Comparison of ENCODE assay signal across 1 cellular context in the genomic region with DNA sequence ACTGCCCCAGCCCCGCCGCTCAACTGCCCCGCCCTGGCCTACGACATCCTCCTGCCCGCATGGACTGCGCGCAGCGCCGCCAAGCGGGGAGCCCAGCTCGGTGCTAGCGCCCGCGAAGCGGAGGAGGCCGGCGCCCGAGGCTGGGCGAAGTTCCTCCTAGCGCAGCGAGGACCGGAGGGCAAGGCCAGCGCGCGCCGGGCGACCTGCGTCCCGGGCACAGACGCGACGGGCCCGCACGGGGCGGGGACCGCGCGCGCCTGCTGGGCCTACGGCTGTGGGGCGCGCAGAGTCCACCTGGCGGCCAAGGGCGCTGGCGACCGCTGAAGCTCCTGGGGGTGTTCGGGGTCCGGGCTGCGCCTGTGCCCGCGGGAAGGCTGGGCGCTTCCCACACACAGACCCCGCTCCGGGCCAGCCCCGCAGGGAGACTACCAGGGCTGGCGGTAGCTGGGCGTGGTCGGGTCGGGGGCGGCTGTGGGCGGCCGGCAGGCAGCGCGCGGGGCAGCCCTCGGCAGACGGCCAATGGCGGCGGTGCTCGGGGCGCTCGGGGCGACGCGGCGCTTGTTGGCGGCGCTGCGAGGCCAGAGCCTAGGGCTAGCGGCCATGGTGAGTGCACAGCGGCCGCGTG.
TF ChIP-seq lines count a peak whose summit lies in the region.

A gene (plus strand): TSS at position 511 of the 625 bp plus-strand sequence. CDS start 9 bp downstream, at position 520.

TF ChIP-seq in HepG2, 621 proteins besides CTCF, POLR2A, EP300 and RAD21 (continued from another document and continues in another):
- TF ChIP-seq, protein P1, sequence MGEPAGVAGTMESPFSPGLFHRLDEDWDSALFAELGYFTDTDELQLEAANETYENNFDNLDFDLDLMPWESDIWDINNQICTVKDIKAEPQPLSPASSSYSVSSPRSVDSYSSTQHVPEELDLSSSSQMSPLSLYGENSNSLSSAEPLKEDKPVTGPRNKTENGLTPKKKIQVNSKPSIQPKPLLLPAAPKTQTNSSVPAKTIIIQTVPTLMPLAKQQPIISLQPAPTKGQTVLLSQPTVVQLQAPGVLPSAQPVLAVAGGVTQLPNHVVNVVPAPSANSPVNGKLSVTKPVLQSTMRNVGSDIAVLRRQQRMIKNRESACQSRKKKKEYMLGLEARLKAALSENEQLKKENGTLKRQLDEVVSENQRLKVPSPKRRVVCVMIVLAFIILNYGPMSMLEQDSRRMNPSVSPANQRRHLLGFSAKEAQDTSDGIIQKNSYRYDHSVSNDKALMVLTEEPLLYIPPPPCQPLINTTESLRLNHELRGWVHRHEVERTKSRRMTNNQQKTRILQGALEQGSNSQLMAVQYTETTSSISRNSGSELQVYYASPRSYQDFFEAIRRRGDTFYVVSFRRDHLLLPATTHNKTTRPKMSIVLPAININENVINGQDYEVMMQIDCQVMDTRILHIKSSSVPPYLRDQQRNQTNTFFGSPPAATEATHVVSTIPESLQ (CRISPR knock-in tag; conservative IDR thresholded peaks at IDR 0.05): no peak
- no peak for TF ChIP-seq HMG20A (CRISPR knock-in tag; IDR thresholded peaks at IDR 0.05; ENCODE audit: borderline replicate concordance)
- TF ChIP-seq KLF13 (CRISPR knock-in tag; IDR thresholded peaks at IDR 0.05): no peak
- peak; percentile 12; the same call in 1 of the 2 replicates for TF ChIP-seq ZBTB7A (CRISPR knock-in tag; IDR thresholded peaks at IDR 0.05)
- no peak for TF ChIP-seq ZNF264 (CRISPR knock-in tag; IDR thresholded peaks at IDR 0.05)
- TF ChIP-seq ZNF138 (CRISPR knock-in tag; IDR thresholded peaks at IDR 0.05; ENCODE audit: low read depth): peak; percentile 76; the same call in 1 of the 2 replicates
- TF ChIP-seq, protein P2, sequence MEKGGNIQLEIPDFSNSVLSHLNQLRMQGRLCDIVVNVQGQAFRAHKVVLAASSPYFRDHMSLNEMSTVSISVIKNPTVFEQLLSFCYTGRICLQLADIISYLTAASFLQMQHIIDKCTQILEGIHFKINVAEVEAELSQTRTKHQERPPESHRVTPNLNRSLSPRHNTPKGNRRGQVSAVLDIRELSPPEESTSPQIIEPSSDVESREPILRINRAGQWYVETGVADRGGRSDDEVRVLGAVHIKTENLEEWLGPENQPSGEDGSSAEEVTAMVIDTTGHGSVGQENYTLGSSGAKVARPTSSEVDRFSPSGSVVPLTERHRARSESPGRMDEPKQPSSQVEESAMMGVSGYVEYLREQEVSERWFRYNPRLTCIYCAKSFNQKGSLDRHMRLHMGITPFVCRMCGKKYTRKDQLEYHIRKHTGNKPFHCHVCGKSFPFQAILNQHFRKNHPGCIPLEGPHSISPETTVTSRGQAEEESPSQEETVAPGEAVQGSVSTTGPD (CRISPR knock-in tag; IDR thresholded peaks at IDR 0.05): no peak
- peak; percentile 95 for TF ChIP-seq TOPORS (CRISPR knock-in tag; IDR thresholded peaks at IDR 0.05)
- TF ChIP-seq, protein P3, sequence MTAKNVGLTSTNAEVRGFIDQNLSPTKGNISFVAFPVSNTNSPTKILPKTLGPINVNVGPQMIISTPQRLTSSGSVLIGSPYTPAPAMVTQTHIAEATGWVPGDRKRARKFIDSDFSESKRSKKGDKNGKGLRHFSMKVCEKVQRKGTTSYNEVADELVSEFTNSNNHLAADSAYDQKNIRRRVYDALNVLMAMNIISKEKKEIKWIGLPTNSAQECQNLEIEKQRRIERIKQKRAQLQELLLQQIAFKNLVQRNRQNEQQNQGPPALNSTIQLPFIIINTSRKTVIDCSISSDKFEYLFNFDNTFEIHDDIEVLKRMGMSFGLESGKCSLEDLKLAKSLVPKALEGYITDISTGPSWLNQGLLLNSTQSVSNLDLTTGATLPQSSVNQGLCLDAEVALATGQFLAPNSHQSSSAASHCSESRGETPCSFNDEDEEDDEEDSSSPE (CRISPR knock-in tag; IDR thresholded peaks at IDR 0.05): peak; percentile 77
- peak; percentile 75 for TF ChIP-seq GABPB1 (CRISPR knock-in tag; IDR thresholded peaks at IDR 0.05)
- no peak for TF ChIP-seq ZNF83 (CRISPR knock-in tag; IDR thresholded peaks at IDR 0.05; ENCODE audit: borderline replicate concordance)
- TF ChIP-seq, protein P4, sequence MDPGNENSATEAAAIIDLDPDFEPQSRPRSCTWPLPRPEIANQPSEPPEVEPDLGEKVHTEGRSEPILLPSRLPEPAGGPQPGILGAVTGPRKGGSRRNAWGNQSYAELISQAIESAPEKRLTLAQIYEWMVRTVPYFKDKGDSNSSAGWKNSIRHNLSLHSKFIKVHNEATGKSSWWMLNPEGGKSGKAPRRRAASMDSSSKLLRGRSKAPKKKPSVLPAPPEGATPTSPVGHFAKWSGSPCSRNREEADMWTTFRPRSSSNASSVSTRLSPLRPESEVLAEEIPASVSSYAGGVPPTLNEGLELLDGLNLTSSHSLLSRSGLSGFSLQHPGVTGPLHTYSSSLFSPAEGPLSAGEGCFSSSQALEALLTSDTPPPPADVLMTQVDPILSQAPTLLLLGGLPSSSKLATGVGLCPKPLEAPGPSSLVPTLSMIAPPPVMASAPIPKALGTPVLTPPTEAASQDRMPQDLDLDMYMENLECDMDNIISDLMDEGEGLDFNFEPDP (CRISPR knock-in tag; conservative IDR thresholded peaks at IDR 0.05): no peak
- peak; percentile 89; the same call in 1 of the 2 replicates for TF ChIP-seq KDM3A (CRISPR knock-in tag; IDR thresholded peaks at IDR 0.05; ENCODE audit: low read depth)
- TF ChIP-seq TAF1 (CRISPR knock-in tag; IDR thresholded peaks at IDR 0.05): peak; percentile 65; the same call in 1 of the 2 replicates
- TF ChIP-seq BRCA1 (CRISPR knock-in tag; IDR thresholded peaks at IDR 0.05): no peak
- TF ChIP-seq ZNF232 (CRISPR knock-in tag; IDR thresholded peaks at IDR 0.05; ENCODE audit: borderline replicate concordance): no peak
- TF ChIP-seq MTF2 (CRISPR knock-in tag; IDR thresholded peaks at IDR 0.05; ENCODE audit: borderline replicate concordance): no peak
- TF ChIP-seq HOXA7 (CRISPR knock-in tag; IDR thresholded peaks at IDR 0.05): no peak
- TF ChIP-seq HHEX (CRISPR knock-in tag; IDR thresholded peaks at IDR 0.05): no peak
- 0 out of 2 replicates have a peak, but pooled peaks have one; percentile 34 for TF ChIP-seq ZBTB42 (CRISPR knock-in tag; IDR thresholded peaks at IDR 0.05)
- peak; percentile 77 for TF ChIP-seq ZNF343 (CRISPR knock-in tag; IDR thresholded peaks at IDR 0.05)
- no peak for TF ChIP-seq ZFP37 (CRISPR knock-in tag; IDR thresholded peaks at IDR 0.05; ENCODE audit: borderline replicate concordance)
- TF ChIP-seq SYNCRIP (IDR thresholded peaks at IDR 0.05; ENCODE audit: insufficient read depth, low read depth, low read length): no peak
- 0 out of 2 replicates have a peak, but pooled peaks have one; percentile 20 for TF ChIP-seq ZNF235 (CRISPR knock-in tag; IDR thresholded peaks at IDR 0.05; ENCODE audit: borderline replicate concordance)
- no peak for TF ChIP-seq GTF2F1 (IDR thresholded peaks at IDR 0.05; ENCODE audit: low read length)
- peak; percentile 77 for TF ChIP-seq STAG1 (CRISPR knock-in tag; IDR thresholded peaks at IDR 0.05)
- no peak for TF ChIP-seq NCOA1 (CRISPR knock-in tag; IDR thresholded peaks at IDR 0.05)
- TF ChIP-seq, protein P5, sequence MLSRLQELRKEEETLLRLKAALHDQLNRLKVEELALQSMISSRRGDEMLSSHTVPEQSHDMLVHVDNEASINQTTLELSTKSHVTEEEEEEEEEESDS (CRISPR knock-in tag; IDR thresholded peaks at IDR 0.05; ENCODE audit: borderline replicate concordance): no peak
- no peak for TF ChIP-seq MATR3 (CRISPR knock-in tag; IDR thresholded peaks at IDR 0.05)
- no peak for TF ChIP-seq FIP1L1 (IDR thresholded peaks at IDR 0.05; ENCODE audit: borderline replicate concordance, insufficient read depth, low read depth, low read length)
- TF ChIP-seq MIER2 (CRISPR knock-in tag; IDR thresholded peaks at IDR 0.05): no peak
- TF ChIP-seq, protein P6, sequence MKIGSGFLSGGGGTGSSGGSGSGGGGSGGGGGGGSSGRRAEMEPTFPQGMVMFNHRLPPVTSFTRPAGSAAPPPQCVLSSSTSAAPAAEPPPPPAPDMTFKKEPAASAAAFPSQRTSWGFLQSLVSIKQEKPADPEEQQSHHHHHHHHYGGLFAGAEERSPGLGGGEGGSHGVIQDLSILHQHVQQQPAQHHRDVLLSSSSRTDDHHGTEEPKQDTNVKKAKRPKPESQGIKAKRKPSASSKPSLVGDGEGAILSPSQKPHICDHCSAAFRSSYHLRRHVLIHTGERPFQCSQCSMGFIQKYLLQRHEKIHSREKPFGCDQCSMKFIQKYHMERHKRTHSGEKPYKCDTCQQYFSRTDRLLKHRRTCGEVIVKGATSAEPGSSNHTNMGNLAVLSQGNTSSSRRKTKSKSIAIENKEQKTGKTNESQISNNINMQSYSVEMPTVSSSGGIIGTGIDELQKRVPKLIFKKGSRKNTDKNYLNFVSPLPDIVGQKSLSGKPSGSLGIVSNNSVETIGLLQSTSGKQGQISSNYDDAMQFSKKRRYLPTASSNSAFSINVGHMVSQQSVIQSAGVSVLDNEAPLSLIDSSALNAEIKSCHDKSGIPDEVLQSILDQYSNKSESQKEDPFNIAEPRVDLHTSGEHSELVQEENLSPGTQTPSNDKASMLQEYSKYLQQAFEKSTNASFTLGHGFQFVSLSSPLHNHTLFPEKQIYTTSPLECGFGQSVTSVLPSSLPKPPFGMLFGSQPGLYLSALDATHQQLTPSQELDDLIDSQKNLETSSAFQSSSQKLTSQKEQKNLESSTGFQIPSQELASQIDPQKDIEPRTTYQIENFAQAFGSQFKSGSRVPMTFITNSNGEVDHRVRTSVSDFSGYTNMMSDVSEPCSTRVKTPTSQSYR (CRISPR knock-in tag; IDR thresholded peaks at IDR 0.05; ENCODE audit: borderline replicate concordance): peak; percentile 16; the same call in 1 of the 2 replicates
- no peak for TF ChIP-seq TBX3 (IDR thresholded peaks at IDR 0.05; ENCODE audit: borderline replicate concordance)
- no peak for TF ChIP-seq TCF7 (IDR thresholded peaks at IDR 0.05; ENCODE audit: low read depth)
- no peak for TF ChIP-seq CC2D1A (CRISPR knock-in tag; IDR thresholded peaks at IDR 0.05)
- peak; percentile 83 for TF ChIP-seq ARNT2 (CRISPR knock-in tag; IDR thresholded peaks at IDR 0.05; ENCODE audit: low read depth)
- peak; percentile 63 for TF ChIP-seq TEAD3 (CRISPR knock-in tag; optimal IDR thresholded peaks at IDR 0.05; ENCODE audit: borderline replicate concordance)
- TF ChIP-seq ZFP90 (CRISPR knock-in tag; IDR thresholded peaks at IDR 0.05; ENCODE audit: borderline replicate concordance): peak; percentile 54; the same call in 1 of the 2 replicates
- no peak for TF ChIP-seq SATB2 (CRISPR knock-in tag; IDR thresholded peaks at IDR 0.05)
- TF ChIP-seq, protein P7, sequence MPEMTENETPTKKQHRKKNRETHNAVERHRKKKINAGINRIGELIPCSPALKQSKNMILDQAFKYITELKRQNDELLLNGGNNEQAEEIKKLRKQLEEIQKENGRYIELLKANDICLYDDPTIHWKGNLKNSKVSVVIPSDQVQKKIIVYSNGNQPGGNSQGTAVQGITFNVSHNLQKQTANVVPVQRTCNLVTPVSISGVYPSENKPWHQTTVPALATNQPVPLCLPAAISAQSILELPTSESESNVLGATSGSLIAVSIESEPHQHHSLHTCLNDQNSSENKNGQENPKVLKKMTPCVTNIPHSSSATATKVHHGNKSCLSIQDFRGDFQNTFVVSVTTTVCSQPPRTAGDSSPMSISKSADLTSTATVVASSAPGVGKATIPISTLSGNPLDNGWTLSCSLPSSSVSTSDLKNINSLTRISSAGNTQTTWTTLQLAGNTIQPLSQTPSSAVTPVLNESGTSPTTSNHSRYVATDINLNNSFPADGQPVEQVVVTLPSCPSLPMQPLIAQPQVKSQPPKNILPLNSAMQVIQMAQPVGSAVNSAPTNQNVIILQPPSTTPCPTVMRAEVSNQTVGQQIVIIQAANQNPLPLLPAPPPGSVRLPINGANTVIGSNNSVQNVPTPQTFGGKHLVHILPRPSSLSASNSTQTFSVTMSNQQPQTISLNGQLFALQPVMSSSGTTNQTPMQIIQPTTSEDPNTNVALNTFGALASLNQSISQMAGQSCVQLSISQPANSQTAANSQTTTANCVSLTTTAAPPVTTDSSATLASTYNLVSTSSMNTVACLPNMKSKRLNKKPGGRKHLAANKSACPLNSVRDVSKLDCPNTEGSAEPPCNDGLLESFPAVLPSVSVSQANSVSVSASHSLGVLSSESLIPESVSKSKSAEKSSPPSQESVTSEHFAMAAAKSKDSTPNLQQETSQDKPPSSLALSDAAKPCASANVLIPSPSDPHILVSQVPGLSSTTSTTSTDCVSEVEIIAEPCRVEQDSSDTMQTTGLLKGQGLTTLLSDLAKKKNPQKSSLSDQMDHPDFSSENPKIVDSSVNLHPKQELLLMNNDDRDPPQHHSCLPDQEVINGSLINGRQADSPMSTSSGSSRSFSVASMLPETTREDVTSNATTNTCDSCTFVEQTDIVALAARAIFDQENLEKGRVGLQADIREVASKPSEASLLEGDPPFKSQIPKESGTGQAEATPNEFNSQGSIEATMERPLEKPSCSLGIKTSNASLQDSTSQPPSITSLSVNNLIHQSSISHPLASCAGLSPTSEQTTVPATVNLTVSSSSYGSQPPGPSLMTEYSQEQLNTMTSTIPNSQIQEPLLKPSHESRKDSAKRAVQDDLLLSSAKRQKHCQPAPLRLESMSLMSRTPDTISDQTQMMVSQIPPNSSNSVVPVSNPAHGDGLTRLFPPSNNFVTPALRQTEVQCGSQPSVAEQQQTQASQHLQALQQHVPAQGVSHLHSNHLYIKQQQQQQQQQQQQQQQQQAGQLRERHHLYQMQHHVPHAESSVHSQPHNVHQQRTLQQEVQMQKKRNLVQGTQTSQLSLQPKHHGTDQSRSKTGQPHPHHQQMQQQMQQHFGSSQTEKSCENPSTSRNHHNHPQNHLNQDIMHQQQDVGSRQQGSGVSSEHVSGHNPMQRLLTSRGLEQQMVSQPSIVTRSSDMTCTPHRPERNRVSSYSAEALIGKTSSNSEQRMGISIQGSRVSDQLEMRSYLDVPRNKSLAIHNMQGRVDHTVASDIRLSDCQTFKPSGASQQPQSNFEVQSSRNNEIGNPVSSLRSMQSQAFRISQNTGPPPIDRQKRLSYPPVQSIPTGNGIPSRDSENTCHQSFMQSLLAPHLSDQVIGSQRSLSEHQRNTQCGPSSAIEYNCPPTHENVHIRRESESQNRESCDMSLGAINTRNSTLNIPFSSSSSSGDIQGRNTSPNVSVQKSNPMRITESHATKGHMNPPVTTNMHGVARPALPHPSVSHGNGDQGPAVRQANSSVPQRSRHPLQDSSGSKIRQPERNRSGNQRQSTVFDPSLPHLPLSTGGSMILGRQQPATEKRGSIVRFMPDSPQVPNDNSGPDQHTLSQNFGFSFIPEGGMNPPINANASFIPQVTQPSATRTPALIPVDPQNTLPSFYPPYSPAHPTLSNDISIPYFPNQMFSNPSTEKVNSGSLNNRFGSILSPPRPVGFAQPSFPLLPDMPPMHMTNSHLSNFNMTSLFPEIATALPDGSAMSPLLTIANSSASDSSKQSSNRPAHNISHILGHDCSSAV (CRISPR knock-in tag; IDR thresholded peaks at IDR 0.05; ENCODE audit: borderline replicate concordance): no peak
- TF ChIP-seq, protein P8, sequence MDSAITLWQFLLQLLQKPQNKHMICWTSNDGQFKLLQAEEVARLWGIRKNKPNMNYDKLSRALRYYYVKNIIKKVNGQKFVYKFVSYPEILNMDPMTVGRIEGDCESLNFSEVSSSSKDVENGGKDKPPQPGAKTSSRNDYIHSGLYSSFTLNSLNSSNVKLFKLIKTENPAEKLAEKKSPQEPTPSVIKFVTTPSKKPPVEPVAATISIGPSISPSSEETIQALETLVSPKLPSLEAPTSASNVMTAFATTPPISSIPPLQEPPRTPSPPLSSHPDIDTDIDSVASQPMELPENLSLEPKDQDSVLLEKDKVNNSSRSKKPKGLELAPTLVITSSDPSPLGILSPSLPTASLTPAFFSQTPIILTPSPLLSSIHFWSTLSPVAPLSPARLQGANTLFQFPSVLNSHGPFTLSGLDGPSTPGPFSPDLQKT (CRISPR knock-in tag; IDR thresholded peaks at IDR 0.05; ENCODE audit: borderline replicate concordance): no peak
- TF ChIP-seq RFX1 (IDR thresholded peaks at IDR 0.05): no peak
- TF ChIP-seq ESRRA (CRISPR knock-in tag; IDR thresholded peaks at IDR 0.05; ENCODE audit: low read depth): peak; percentile 89
- TF ChIP-seq HDAC2 (CRISPR knock-in tag; IDR thresholded peaks at IDR 0.05): peak; percentile 69; the same call in 1 of the 2 replicates
